In genomic region chr18:79644666-79645057, GRCh38 we compare ENCODE assay signal across 13 cellular contexts. TPM values are rescaled to one million over a fixed set of nuclear protein-coding genes. Genes with fewer than 3 reads are reported as not detected.
A peak's percentile ranks its signal among the peaks of the same experiment; 100 is the strongest.
DNase-seq lines count a peak whose midpoint lies in the region; ATAC-seq and TF ChIP-seq lines count a peak whose summit lies in the region.
"Had no signal": no experiment of that assay in that cellular context is flagged by ENCODE, and none has a peak within 500 bp of the region (broad histone marks: within the 10 kb centered on the region; RNA-seq: fewer than 3 reads in every experiment).

No MANE protein-coding gene starts in this region.

- no peak for TF ChIP-seq CTCF in fibroblast of pulmonary artery (IDR thresholded peaks at IDR 0.05; ENCODE audit: low read length, missing control alignments)

- no peak for ATAC-seq in activated T-cell treated with anti-CD3 and anti-CD28 coated beads, Interleukin-2, amount 50 U/mL, for 4 hours
- ATAC-seq in GM19452 (IDR thresholded peaks at IDR 0.05; ENCODE audit: unreplicated experiment), result no peak

- H3K36me3 Mint-ChIP-seq in activated T-cell treated with anti-CD3 and anti-CD28 coated beads, Interleukin-2, amount 50 U/mL, for 4 hours (ENCODE audit: insufficient read depth), result no peaks in the 10 kb centered on the region
- H3K36me3 Mint-ChIP-seq: natural killer cell treated with Interleukin-12 subunit alpha and Interleukin-12 subunit beta and Interleukin-15 and Interleukin-18, amount 100 ng/mL, for 72 hours had no signal

- H3K4me3 Mint-ChIP-seq in activated T-cell treated with anti-CD3 and anti-CD28 coated beads, Interleukin-2, amount 50 U/mL, for 4 hours, result no peak overlapping the region
- H3K4me3 Mint-ChIP-seq: natural killer cell treated with Interleukin-12 subunit alpha and Interleukin-12 subunit beta and Interleukin-15 and Interleukin-18, amount 100 ng/mL, for 72 hours had no signal

- peak; percentile 30 for DNase-seq in D341Med (ENCODE audit: low spot score)
- peak; percentile 3 for DNase-seq in ELR (ENCODE audit: low read depth)
- peak; percentile 41 for DNase-seq in NCI-H2171 (lab: John Stamatoyannopoulos, UW)
- peak; percentile 23 for DNase-seq in fibroblast of pulmonary artery (ENCODE audit: low read depth)
- no peak for DNase-seq in activated T-cell treated with anti-CD3 and anti-CD28 coated beads, Interleukin-2, amount 50 U/mL, for 4 hours
- DNase-seq in germinal center (ENCODE audit: low spot score), result no peak
- DNase-seq: activated gamma-delta T cell, NCI-H187 treated with DMSO at 0.1 percent for 48 hours had no signal

- H3K27me3 Mint-ChIP-seq in activated T-cell treated with anti-CD3 and anti-CD28 coated beads, Interleukin-2, amount 50 U/mL, for 4 hours (ENCODE audit: low read depth), result peaks cover 14% of the 10 kb centered on the region

- no peaks in the 10 kb centered on the region for H3K4me1 Mint-ChIP-seq in activated T-cell treated with anti-CD3 and anti-CD28 coated beads, Interleukin-2, amount 50 U/mL, for 4 hours (ENCODE audit: low read depth)

- H3K9me3 Mint-ChIP-seq in activated T-cell treated with anti-CD3 and anti-CD28 coated beads, Interleukin-2, amount 50 U/mL, for 4 hours, result no peaks in the 10 kb centered on the region
- H3K9me3 Mint-ChIP-seq: natural killer cell treated with Interleukin-12 subunit alpha and Interleukin-12 subunit beta and Interleukin-15 and Interleukin-18, amount 100 ng/mL, for 72 hours had no signal

- no peak overlapping the region for H3K4me3 ChIP-seq in fibroblast of pulmonary artery (replicated peaks; ENCODE audit: low read depth, low read length)
- H3K4me3 ChIP-seq: esophagus muscularis mucosa, MG63, prostate gland had no signal

RNA-seq across cellular contexts. Expression of gene CTDP1, which starts 34.9 kb away (rescaled TPM):
- total RNA-seq in activated T-cell treated with anti-CD3 and anti-CD28 coated beads, Interleukin-2, amount 50 U/mL, for 4 hours, result 10 to 100 TPM; 38.6 to 46.2 (median 44.6) TPM

Comparison
In these comparisons a context has a peak if more than half of its experiments do, and no peak if none do; other contexts are left out.
1. DNase-seq: peak in D341Med (single experiment), ELR (single experiment), NCI-H2171 (single experiment) and fibroblast of pulmonary artery (single experiment); none in activated T-cell treated with anti-CD3 and anti-CD28 coated beads, Interleukin-2, amount 50 U/mL, for 4 hours (single experiment) and germinal center (single experiment).